Comparison of ENCODE assay signal across 8 cellular contexts in the genomic region with DNA sequence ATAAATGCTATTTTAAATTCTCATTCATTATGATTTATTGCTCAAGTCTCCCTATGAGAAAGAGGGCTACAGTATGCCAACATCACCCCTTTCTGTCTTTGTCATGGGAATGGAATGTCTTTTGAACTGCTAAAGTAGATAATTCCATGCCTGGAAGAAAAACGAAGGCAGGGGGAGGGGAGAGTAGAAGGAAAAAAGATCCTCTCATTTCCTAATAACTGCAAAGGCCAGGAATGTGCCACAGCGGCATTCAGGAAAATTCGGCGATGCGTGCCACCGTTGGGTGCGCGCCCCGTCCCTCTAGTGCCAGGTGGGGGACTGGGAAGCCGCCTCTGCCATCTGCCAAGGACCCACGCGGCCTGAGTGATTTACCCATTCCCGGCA. TPM values are rescaled to one million over a fixed set of nuclear protein-coding genes. Genes with fewer than 3 reads are reported as not detected.
A peak's percentile ranks its signal among the peaks of the same experiment; 100 is the strongest.
DNase-seq lines count a peak whose midpoint lies in the region; ATAC-seq lines count a peak whose summit lies in the region.

No MANE protein-coding gene starts in this region.

- ATAC-seq in HG03432 (IDR thresholded peaks at IDR 0.05; ENCODE audit: unreplicated experiment) (no peak), GM21717 (IDR thresholded peaks at IDR 0.05; ENCODE audit: unreplicated experiment) (no peak), GM21515 (IDR thresholded peaks at IDR 0.05; ENCODE audit: unreplicated experiment) (no peak)

- H4K91ac ChIP-seq in mesenchymal stem cell (ENCODE audit: low read length) = peak overlapping the region; percentile 80

- H4K8ac ChIP-seq in mesenchymal stem cell (ENCODE audit: low read length) = peak overlapping the region; percentile 97

- peak overlapping the region in 1 of 2 experiments; percentile 95 for H3K4ac ChIP-seq in mesenchymal stem cell (ENCODE audit: low read depth in 1 of 2, low read length in 2 of 2)

- H3K36me3 ChIP-seq in endocrine pancreas (ENCODE audit: control insufficient read depth, insufficient read depth, low read length) (no peaks in the 10 kb centered on the region), mesenchymal stem cell (ENCODE audit: control insufficient read depth in 1 of 2, insufficient read depth in 2 of 2, low read depth in 1 of 2, low read length in 2 of 2) (no peaks in the 10 kb centered on the region), urinary bladder (ENCODE audit: insufficient read depth) (no peaks in the 10 kb centered on the region)

- H3K9me3 ChIP-seq in endocrine pancreas (ENCODE audit: control insufficient read depth, low read length) (no peaks in the 10 kb centered on the region), mesenchymal stem cell (ENCODE audit: control insufficient read depth, low read length) (no peaks in the 10 kb centered on the region)

- DNase-seq in DMS53 (lab: John Stamatoyannopoulos, UW) (peak; percentile 61), DMS53 treated with DMSO at 0.1 percent for 48 hours (lab: John Stamatoyannopoulos, UW; ENCODE audit: unreplicated experiment) (no peak), mesenchymal stem cell (peak; percentile 75)

- H3K27me3 ChIP-seq in endocrine pancreas (ENCODE audit: control insufficient read depth, insufficient read depth, low read length) (no peaks in the 10 kb centered on the region), mesenchymal stem cell (ENCODE audit: control insufficient read depth in 1 of 2, insufficient read depth in 1 of 2, low read length in 2 of 2) (peaks cover 0 to 19% of the 10 kb centered on the region in 2 experiments)

- H3K9ac ChIP-seq in endocrine pancreas (ENCODE audit: control insufficient read depth, insufficient read depth, low read length) (no peak overlapping the region), mesenchymal stem cell (ENCODE audit: low read length) (peak overlapping the region; percentile 76)

- H3K4me1 ChIP-seq in endocrine pancreas (ENCODE audit: control insufficient read depth, insufficient read depth, low read length) (no peaks in the 10 kb centered on the region), mesenchymal stem cell (ENCODE audit: control insufficient read depth, insufficient read depth, low read depth, low read length) (peaks cover 24% of the 10 kb centered on the region), urinary bladder (ENCODE audit: insufficient read depth) (no peaks in the 10 kb centered on the region)

- H2BK12ac ChIP-seq in mesenchymal stem cell (ENCODE audit: low read length in 2 of 2) = peak overlapping the region in 1 of 2 experiments; percentile 95

- H3K4me3 ChIP-seq in endocrine pancreas (ENCODE audit: control insufficient read depth, insufficient read depth, low read length) = peak overlapping the region; percentile 18
- H3K4me3 ChIP-seq in mesenchymal stem cell (ENCODE audit: insufficient read depth in 1 of 2, low read depth in 1 of 2, low read length in 2 of 2) = peak overlapping the region; percentile 38 to 67
- H3K4me3 ChIP-seq in urinary bladder (ENCODE audit: low read depth, low read length) = peak overlapping the region; percentile 16

- H3K27ac ChIP-seq in mesenchymal stem cell (ENCODE audit: low read length, poor library complexity, severe bottlenecking) = peak overlapping the region; percentile 93
- no peak overlapping the region for H3K27ac ChIP-seq in urinary bladder (ENCODE audit: low read depth)

- H2BK120ac ChIP-seq in mesenchymal stem cell (ENCODE audit: low read depth, low read length) = no peak overlapping the region

- H3K18ac ChIP-seq in mesenchymal stem cell (ENCODE audit: low read depth in 1 of 2, low read length in 2 of 2) = peak overlapping the region; percentile 71 to 98

- H3K23ac ChIP-seq in mesenchymal stem cell (ENCODE audit: low read length in 2 of 2) = no peak overlapping the region

- no peak overlapping the region for H3K14ac ChIP-seq in mesenchymal stem cell (ENCODE audit: low read length in 2 of 2)

- no peaks in the 10 kb centered on the region for H3K79me1 ChIP-seq in mesenchymal stem cell (replicated peaks; ENCODE audit: low read length, poor library complexity, severe bottlenecking)

- H2BK5ac ChIP-seq in mesenchymal stem cell (ENCODE audit: low read depth, low read length, poor library complexity, severe bottlenecking) = peak overlapping the region; percentile 98

- peak overlapping the region; percentile 72 for H3K4me2 ChIP-seq in mesenchymal stem cell (ENCODE audit: low read length, poor library complexity, severe bottlenecking)

- peak overlapping the region; percentile 49 for H2AFZ ChIP-seq in mesenchymal stem cell (ENCODE audit: low read depth, low read length)

- peak overlapping the region; percentile 88 for H2BK15ac ChIP-seq in mesenchymal stem cell (ENCODE audit: low read depth, poor library complexity, severe bottlenecking)

- H2AK5ac ChIP-seq in mesenchymal stem cell (ENCODE audit: low read length, severe bottlenecking) = no peak overlapping the region

- WGBS in mesenchymal stem cell = 1% methylated on average over 12 of the region's 13 CpGs
- 6% methylated on average over 13 of the region's 13 CpGs for WGBS in urinary bladder

RNA-seq across cellular contexts. Expression of a gene that starts 54.7 kb away (rescaled TPM):
- not detected for polyA plus RNA-seq in mesenchymal stem cell (2013, experiment 1 of 2)
- not detected for polyA plus RNA-seq in mesenchymal stem cell (2013, experiment 2 of 2)
- not detected for total RNA-seq in urinary bladder
- 0.06 TPM for polyA plus RNA-seq in urinary bladder
